ENCODE assay signal across 11 cellular contexts in the genomic region with DNA sequence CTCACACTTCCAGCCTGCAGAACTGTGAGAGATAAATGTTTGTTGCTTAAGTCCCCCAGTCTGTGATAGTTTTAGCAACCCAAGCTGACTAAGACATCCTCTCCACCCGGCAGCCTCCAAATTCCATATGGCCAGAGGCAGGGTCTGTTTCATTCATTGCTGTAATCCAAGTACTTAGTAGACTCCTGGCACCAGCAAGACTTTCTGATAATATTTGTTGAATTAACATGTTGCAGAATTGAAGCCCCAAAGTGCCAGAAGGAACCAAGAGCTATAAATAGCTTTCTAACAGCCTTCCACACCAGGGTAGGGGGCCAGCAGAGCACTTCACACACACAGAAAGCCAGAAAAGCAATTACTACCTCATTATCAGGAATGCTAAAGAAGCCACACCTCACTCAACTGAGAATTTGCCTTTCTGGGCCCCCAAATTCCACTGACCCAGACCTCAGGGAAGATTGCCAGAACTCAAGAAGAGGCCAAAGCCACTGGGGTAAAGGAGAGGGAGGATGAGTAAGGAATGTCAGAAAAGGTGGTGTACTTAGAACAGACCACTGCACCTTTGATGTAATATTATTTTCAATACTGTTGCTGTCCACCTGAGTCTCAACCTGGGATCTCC. TPM values are rescaled to one million over a fixed set of nuclear protein-coding genes. Genes with fewer than 3 reads are reported as not detected.
DNase-seq lines count a peak whose midpoint lies in the region; ATAC-seq and TF ChIP-seq lines count a peak whose summit lies in the region.
"Had no signal": no experiment of that assay in that cellular context is flagged by ENCODE, and none has a peak within 500 bp of the region (broad histone marks: within the 10 kb centered on the region; RNA-seq: fewer than 3 reads in every experiment).

No MANE protein-coding gene starts in this region.

- H3K36me3 ChIP-seq in esophagus squamous epithelium (peaks cover 0 to 11% (median 0%) of the 10 kb centered on the region in 3 donors), trophoblast cell (ENCODE audit: control insufficient read depth in 1 of 2, insufficient read depth in 2 of 2, low read length in 2 of 2) (no peaks in the 10 kb centered on the region)

- H3K4me3 ChIP-seq in esophagus squamous epithelium (no peak overlapping the region), trophoblast cell (ENCODE audit: low read depth, low read length) (no peak overlapping the region)
- H3K4me3 ChIP-seq: K562, psoas muscle had no signal

- no peak overlapping the region for H3K4me2 ChIP-seq in trophoblast cell (ENCODE audit: low read length)

- H3K4me1 ChIP-seq in esophagus squamous epithelium (peaks cover 40 to 97% (median 74%) of the 10 kb centered on the region in 3 donors), trophoblast cell (ENCODE audit: control insufficient read depth in 1 of 2, insufficient read depth in 2 of 2, low read length in 2 of 2) (peaks cover 28 to 39% of the 10 kb centered on the region in 2 experiments)

- peak; percentile 94 for DNase-seq in DMS 273 treated with DMSO at 0.1 percent for 48 hours (lab: John Stamatoyannopoulos, UW)
- peak; percentile 66 for DNase-seq in NCI-H82 (lab: John Stamatoyannopoulos, UW)
- no peak for DNase-seq in esophagus squamous epithelium (lab: John Stamatoyannopoulos, UW)
- no peak for DNase-seq in trophoblast cell
- DNase-seq in Ammon's horn (ENCODE audit: low spot score), result no peak
- DNase-seq in NCI-H748 (lab: John Stamatoyannopoulos, UW; ENCODE audit: unreplicated experiment), result no peak
- DNase-seq: activated CD4-positive, alpha-beta T cell treated with anti-CD3 and anti-CD28 coated beads, Interleukin-2, amount 10 ng/mL, durations not matched to agents 7 days and 5 days; psoas muscle had no signal

- TF ChIP-seq CTCF in esophagus squamous epithelium (IDR thresholded peaks at IDR 0.05), result no peak

- no peak overlapping the region for H4K8ac ChIP-seq in trophoblast cell (ENCODE audit: low read depth, low read length)

- H4K91ac ChIP-seq in trophoblast cell (ENCODE audit: low read depth, low read length), result no peak overlapping the region

- H2BK120ac ChIP-seq in trophoblast cell (ENCODE audit: insufficient read depth, low read length, poor library complexity), result no peak overlapping the region

- no peak overlapping the region for H2AK5ac ChIP-seq in trophoblast cell (ENCODE audit: low read length)

- H2BK5ac ChIP-seq in trophoblast cell (ENCODE audit: low read depth, low read length, poor library complexity), result no peak overlapping the region

- no peak overlapping the region for H3K4ac ChIP-seq in trophoblast cell (ENCODE audit: low read depth, low read length)

- no peak overlapping the region for H3K9ac ChIP-seq in trophoblast cell (ENCODE audit: low read length)

- 0 to 17% methylated on average over 1 of the region's 1 CpG for WGBS in esophagus squamous epithelium, 2 donors
- WGBS in trophoblast cell (ENCODE audit: extremely low coverage, insufficient coverage, insufficient read length), result no CpG with 5 or more reads among the region's 1 CpG

- TF ChIP-seq POLR2A in esophagus squamous epithelium (IDR thresholded peaks at IDR 0.05), result no peak

- peak overlapping the region; percentile 16 to 85 (median 81) for H3K27ac ChIP-seq in esophagus squamous epithelium
- H3K27ac ChIP-seq in trophoblast cell (ENCODE audit: low read depth, low read length), result peak overlapping the region; percentile 19
- H3K27ac ChIP-seq: psoas muscle had no signal

- no peaks in the 10 kb centered on the region for H3K9me3 ChIP-seq in esophagus squamous epithelium
- H3K9me3 ChIP-seq in trophoblast cell (ENCODE audit: insufficient read depth, low read depth, low read length), result no peaks in the 10 kb centered on the region
- H3K9me3 ChIP-seq: psoas muscle had no signal

- peaks cover 12% of the 10 kb centered on the region for H3K79me1 ChIP-seq in trophoblast cell (ENCODE audit: low read length)

- intact Hi-C loops in esophagus squamous epithelium (cut with DNase I), result no loop called here

- H3K18ac ChIP-seq in trophoblast cell (ENCODE audit: low read length), result no peak overlapping the region

- H2AFZ ChIP-seq in trophoblast cell (ENCODE audit: insufficient read depth, low read length, poor library complexity), result no peak overlapping the region

- H2BK12ac ChIP-seq in trophoblast cell (ENCODE audit: low read length), result no peak overlapping the region

- H3K27me3 ChIP-seq in esophagus squamous epithelium (no peaks in the 10 kb centered on the region), trophoblast cell (ENCODE audit: insufficient read depth, low read length) (no peaks in the 10 kb centered on the region)

- no peak overlapping the region for H4K12ac ChIP-seq in trophoblast cell (ENCODE audit: low read depth, low read length)

- H3K79me2 ChIP-seq in trophoblast cell (ENCODE audit: control insufficient read depth, insufficient read depth, low read length, poor library complexity), result peaks cover 4% of the 10 kb centered on the region

- H3K23ac ChIP-seq in trophoblast cell (ENCODE audit: low read length), result no peak overlapping the region

- no peak overlapping the region for H3K14ac ChIP-seq in trophoblast cell (ENCODE audit: low read length)

- ATAC-seq in GM21447 (IDR thresholded peaks at IDR 0.05; ENCODE audit: unreplicated experiment) (no peak), HG03196 (IDR thresholded peaks at IDR 0.05; ENCODE audit: unreplicated experiment) (no peak)
- ATAC-seq: K562, psoas muscle had no signal

RNA-seq across cellular contexts. Expression of gene NOD1, which starts 5.7 kb away (rescaled TPM):
- 10 to 100 TPM in 1 of 4 donors, 1 to 10 TPM in 3; 4.2 to 13.0 (median 6.2) TPM for total RNA-seq in esophagus squamous epithelium
- polyA plus RNA-seq in trophoblast cell (2013), result 8.0 and 8.5 TPM in 2 replicates

RNA-seq across cellular contexts. Expression of gene GGCT, which starts 31.7 kb away (rescaled TPM):
- total RNA-seq in esophagus squamous epithelium, result 10 to 100 TPM; 42.3 to 74.9 (median 63.9) TPM
- 40.8 and 41.0 TPM in 2 replicates for polyA plus RNA-seq in trophoblast cell (2013)

Comparison
In these comparisons a context has a peak if more than half of its experiments do, and no peak if none do; other contexts are left out.
1. DNase-seq: peak in DMS 273 treated with DMSO at 0.1 percent for 48 hours (single experiment) and NCI-H82 (single experiment); none in esophagus squamous epithelium (single experiment), trophoblast cell (0 of 2), Ammon's horn (single experiment) and NCI-H748 (single experiment).